Comparison of ENCODE assay signal across 9 cellular contexts in genomic region chr3:28240440-28240839, GRCh38. TPM values are rescaled to one million over a fixed set of nuclear protein-coding genes. Genes with fewer than 3 reads are reported as not detected.
A peak's percentile ranks its signal among the peaks of the same experiment; 100 is the strongest.
DNase-seq lines count a peak whose midpoint lies in the region; ATAC-seq, FAIRE-seq and TF ChIP-seq lines count a peak whose summit lies in the region.
"Had no signal": no experiment of that assay in that cellular context is flagged by ENCODE, and none has a peak within 500 bp of the region (broad histone marks: within the 10 kb centered on the region; RNA-seq: fewer than 3 reads in every experiment).

No MANE protein-coding gene starts in this region.

- H3K9me3 ChIP-seq in Peyer's patch (no peaks in the 10 kb centered on the region), skeletal muscle satellite cell (replicated peaks; ENCODE audit: low read length) (no peaks in the 10 kb centered on the region)

- TF ChIP-seq POLR2A in Peyer's patch (IDR thresholded peaks at IDR 0.05), result no peak

- H3K4me2 ChIP-seq in skeletal muscle satellite cell (ENCODE audit: low read length), result peak overlapping the region; percentile 89

- peak overlapping the region; percentile 97 for H3K9ac ChIP-seq in skeletal muscle satellite cell (ENCODE audit: low read depth, low read length)

- no peaks in the 10 kb centered on the region for H3K36me3 ChIP-seq in Peyer's patch
- H3K36me3 ChIP-seq in skeletal muscle satellite cell (ENCODE audit: insufficient read depth, low read length), result no peaks in the 10 kb centered on the region

- peak overlapping the region in 3 of 4 donors; percentile 89 to 97 (median 96) for H3K4me3 ChIP-seq in Peyer's patch
- H3K4me3 ChIP-seq in fibroblast of mammary gland (ENCODE audit: control insufficient read depth, low read depth, low read length), result peak overlapping the region; percentile 79
- peak overlapping the region; percentile 94 for H3K4me3 ChIP-seq in skeletal muscle satellite cell (ENCODE audit: low read length)

- ATAC-seq in HG02571 (IDR thresholded peaks at IDR 0.05; ENCODE audit: unreplicated experiment), result no peak

- H3K4me1 ChIP-seq in Peyer's patch, result peaks cover 0 to 28% (median 3%) of the 10 kb centered on the region in 4 donors
- peaks cover 15% of the 10 kb centered on the region for H3K4me1 ChIP-seq in skeletal muscle satellite cell (ENCODE audit: control insufficient read depth, insufficient read depth, low read length)

- DNase-seq in DMS53 (lab: John Stamatoyannopoulos, UW) (peak; percentile 12), DMS53 treated with DMSO at 0.1 percent for 48 hours (lab: John Stamatoyannopoulos, UW; ENCODE audit: unreplicated experiment) (no peak), Peyer's patch (no peak), fibroblast of mammary gland (ENCODE audit: low read depth) (no peak), HuH-7.5 (ENCODE audit: low spot score) (no peak), HTR-8/SVneo (ENCODE audit: insufficient read length, low spot score) (no peak)
- DNase-seq: occipital lobe had no signal

- FAIRE-seq in HTR-8/SVneo (lab: Jason Lieb, UNC), result no peak

- H3K27ac ChIP-seq in Peyer's patch, result no peak overlapping the region

- TF ChIP-seq CTCF in Peyer's patch (IDR thresholded peaks at IDR 0.05) (no peak), fibroblast of mammary gland (conservative IDR thresholded peaks at IDR 0.05; ENCODE audit: control insufficient read depth, insufficient read depth, low read depth, low read length) (no peak)

- H3K27me3 ChIP-seq in Peyer's patch, result no peaks in the 10 kb centered on the region
- H3K27me3 ChIP-seq in skeletal muscle satellite cell (ENCODE audit: control insufficient read depth, insufficient read depth, low read length), result no peaks in the 10 kb centered on the region

RNA-seq across cellular contexts. Expression of gene CMC1, which starts 1.0 kb away (rescaled TPM):
- 10 to 100 TPM in 3 of 4 donors, 1 to 10 TPM in 1; 7.0 to 39.6 (median 16.1) TPM for total RNA-seq in Peyer's patch
- 9.6 and 11.8 TPM in 2 replicates for total RNA-seq in skeletal muscle satellite cell (2012; rRNA removed)
